8 cellular contexts compared by ENCODE assay signal in the genomic region with DNA sequence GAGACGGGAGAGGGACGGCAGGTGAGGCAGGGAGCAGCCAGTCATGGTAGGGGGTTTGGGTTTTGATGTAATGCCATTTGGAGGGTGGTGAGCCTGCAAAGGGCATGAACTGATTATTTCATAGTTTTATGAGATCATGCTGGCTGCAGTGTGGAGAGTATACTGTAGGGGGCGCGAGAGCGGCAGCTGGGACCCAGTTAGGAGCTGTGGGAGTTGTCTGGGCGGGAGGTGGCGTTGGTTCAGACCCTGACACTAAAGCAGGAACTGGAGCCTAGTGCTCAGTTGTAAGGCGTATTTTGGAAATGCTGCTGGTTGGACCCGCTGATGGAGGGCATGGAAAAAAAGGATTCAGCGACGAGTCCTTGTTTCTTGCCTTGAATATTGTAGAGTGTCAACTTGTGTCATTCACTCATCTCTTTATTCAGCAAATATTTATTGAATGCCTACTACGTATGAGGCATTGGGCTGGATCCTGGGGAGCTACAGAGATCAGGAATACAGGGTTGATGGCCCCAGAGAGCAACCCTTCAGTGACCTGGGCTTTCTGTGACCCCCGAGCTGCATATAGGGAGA.
DNase-seq lines count a peak whose midpoint lies in the region; ATAC-seq, FAIRE-seq and TF ChIP-seq lines count a peak whose summit lies in the region.

No MANE protein-coding gene starts in this region.

- peaks cover 40% of the 10 kb centered on the region for H3K4me1 ChIP-seq in DND-41 (ENCODE audit: insufficient read depth, low read length)

- no peaks in the 10 kb centered on the region for H3K79me2 ChIP-seq in DND-41 (ENCODE audit: insufficient read depth, low read length)

- H3K36me3 ChIP-seq in DND-41 (ENCODE audit: insufficient read depth, low read length) = no peaks in the 10 kb centered on the region

- no peaks in the 10 kb centered on the region for H3K27me3 ChIP-seq in DND-41 (ENCODE audit: insufficient read depth, low read length, poor library complexity)

- no peak for TF ChIP-seq POLR2A in H54 (IDR thresholded peaks at IDR 0.05; ENCODE audit: low read depth, low read length)

- no peak overlapping the region for H3K4me2 ChIP-seq in DND-41 (ENCODE audit: insufficient read depth, low read length)

- peak overlapping the region; percentile 20 for H3K9ac ChIP-seq in DND-41 (ENCODE audit: low read depth, low read length)

- DNase-seq in DND-41 (peak; percentile 86), H54 (ENCODE audit: insufficient read length, low spot score) (peak; percentile 56), NCI-H1694 (lab: John Stamatoyannopoulos, UW) (peak; percentile 64), left kidney (ENCODE audit: low read depth, low spot score) (peak; percentile 85), middle frontal gyrus (ENCODE audit: extremely low spot score, low spot score) (no peak)
- peak; percentile 87 for DNase-seq in activated CD4-positive, CD25-positive, alpha-beta regulatory T cell treated with anti-CD3 and anti-CD28 coated beads, Interleukin-2, amount 50 U/mL, for 72 hours
- peak; percentile 79 for DNase-seq in central memory CD4-positive, alpha-beta T cell
- DNase-seq in stimulated activated CD4-positive, alpha-beta T cell treated with anti-CD3 and anti-CD28 coated beads, Interleukin-4, amount 100 ng/mL, for 48 hours (ENCODE audit: low read depth in 2 of 2) = peak; percentile 82 to 88

- peak; percentile 87 for ATAC-seq in DND-41 (ENCODE audit: insufficient read depth, low read depth)

- peak overlapping the region; percentile 74 for H3K27ac ChIP-seq in DND-41 (ENCODE audit: low read length)

- peak overlapping the region; percentile 60 for H2AFZ ChIP-seq in DND-41 (ENCODE audit: low read depth, low read length)

- H4K20me1 ChIP-seq in DND-41 (ENCODE audit: insufficient read depth, low read length) = no peaks in the 10 kb centered on the region

- FAIRE-seq in H54 (lab: Jason Lieb, UNC) = no peak

- no peaks in the 10 kb centered on the region for H3K9me3 ChIP-seq in DND-41 (ENCODE audit: insufficient read depth, low read length, severe bottlenecking)

- TF ChIP-seq CTCF in DND-41 (IDR thresholded peaks at IDR 0.05; ENCODE audit: borderline replicate concordance, extremely low read depth, low read length, poor library complexity, severe bottlenecking) = peak; percentile 97

- no peak overlapping the region for H3K4me3 ChIP-seq in DND-41 (ENCODE audit: low read depth in 1 of 2, low read length in 2 of 2)
